1 cellular context compared by ENCODE assay signal in genomic region chr7:128373588-128373987, GRCh38.
TF ChIP-seq lines count a peak whose summit lies in the region.

No MANE protein-coding gene starts in this region.

TF ChIP-seq in K562, 482 proteins besides CTCF, POLR2A, EP300 and RAD21:
- TF ChIP-seq, protein P1, sequence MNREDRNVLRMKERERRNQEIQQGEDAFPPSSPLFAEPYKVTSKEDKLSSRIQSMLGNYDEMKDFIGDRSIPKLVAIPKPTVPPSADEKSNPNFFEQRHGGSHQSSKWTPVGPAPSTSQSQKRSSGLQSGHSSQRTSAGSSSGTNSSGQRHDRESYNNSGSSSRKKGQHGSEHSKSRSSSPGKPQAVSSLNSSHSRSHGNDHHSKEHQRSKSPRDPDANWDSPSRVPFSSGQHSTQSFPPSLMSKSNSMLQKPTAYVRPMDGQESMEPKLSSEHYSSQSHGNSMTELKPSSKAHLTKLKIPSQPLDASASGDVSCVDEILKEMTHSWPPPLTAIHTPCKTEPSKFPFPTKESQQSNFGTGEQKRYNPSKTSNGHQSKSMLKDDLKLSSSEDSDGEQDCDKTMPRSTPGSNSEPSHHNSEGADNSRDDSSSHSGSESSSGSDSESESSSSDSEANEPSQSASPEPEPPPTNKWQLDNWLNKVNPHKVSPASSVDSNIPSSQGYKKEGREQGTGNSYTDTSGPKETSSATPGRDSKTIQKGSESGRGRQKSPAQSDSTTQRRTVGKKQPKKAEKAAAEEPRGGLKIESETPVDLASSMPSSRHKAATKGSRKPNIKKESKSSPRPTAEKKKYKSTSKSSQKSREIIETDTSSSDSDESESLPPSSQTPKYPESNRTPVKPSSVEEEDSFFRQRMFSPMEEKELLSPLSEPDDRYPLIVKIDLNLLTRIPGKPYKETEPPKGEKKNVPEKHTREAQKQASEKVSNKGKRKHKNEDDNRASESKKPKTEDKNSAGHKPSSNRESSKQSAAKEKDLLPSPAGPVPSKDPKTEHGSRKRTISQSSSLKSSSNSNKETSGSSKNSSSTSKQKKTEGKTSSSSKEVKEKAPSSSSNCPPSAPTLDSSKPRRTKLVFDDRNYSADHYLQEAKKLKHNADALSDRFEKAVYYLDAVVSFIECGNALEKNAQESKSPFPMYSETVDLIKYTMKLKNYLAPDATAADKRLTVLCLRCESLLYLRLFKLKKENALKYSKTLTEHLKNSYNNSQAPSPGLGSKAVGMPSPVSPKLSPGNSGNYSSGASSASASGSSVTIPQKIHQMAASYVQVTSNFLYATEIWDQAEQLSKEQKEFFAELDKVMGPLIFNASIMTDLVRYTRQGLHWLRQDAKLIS (CRISPR knock-in tag; IDR thresholded peaks at IDR 0.05): no peak
- TF ChIP-seq MEIS2 (IDR thresholded peaks at IDR 0.05; ENCODE audit: partially characterized antibody) (peak; percentile 64), NFE2 (IDR thresholded peaks at IDR 0.05; ENCODE audit: low read depth) (0 out of 2 replicates have a peak, but pooled peaks have one; percentile 37), NR4A1 (CRISPR knock-in tag; IDR thresholded peaks at IDR 0.05) (no peak), NR4A1 (tag; IDR thresholded peaks at IDR 0.05) (no peak), RBFOX2 (IDR thresholded peaks at IDR 0.05; ENCODE audit: low read depth, low read length) (no peak), EP400 (IDR thresholded peaks at IDR 0.05) (no peak), KAT2B (IDR thresholded peaks at IDR 0.05; ENCODE audit: low read depth, low read length) (no peak), YY1 (IDR thresholded peaks at IDR 0.05; ENCODE audit: borderline replicate concordance in 1 of 3, control insufficient read depth in 1 of 3, extremely low read depth in 1 of 3, insufficient read depth in 3 of 3, insufficient read length in 1 of 3, insufficient replicate concordance in 2 of 3, low read depth in 1 of 3, low read length in 2 of 3) (peak in 1 of 3 experiments; percentile 42)
- TF ChIP-seq, protein P2, sequence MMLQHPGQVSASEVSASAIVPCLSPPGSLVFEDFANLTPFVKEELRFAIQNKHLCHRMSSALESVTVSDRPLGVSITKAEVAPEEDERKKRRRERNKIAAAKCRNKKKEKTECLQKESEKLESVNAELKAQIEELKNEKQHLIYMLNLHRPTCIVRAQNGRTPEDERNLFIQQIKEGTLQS (IDR thresholded peaks at IDR 0.05): peak; percentile 13; the same call in 1 of the 2 replicates
- TF ChIP-seq, protein P2 (CRISPR knock-in tag; conservative IDR thresholded peaks at IDR 0.05): no peak
- TF ChIP-seq, protein P3, sequence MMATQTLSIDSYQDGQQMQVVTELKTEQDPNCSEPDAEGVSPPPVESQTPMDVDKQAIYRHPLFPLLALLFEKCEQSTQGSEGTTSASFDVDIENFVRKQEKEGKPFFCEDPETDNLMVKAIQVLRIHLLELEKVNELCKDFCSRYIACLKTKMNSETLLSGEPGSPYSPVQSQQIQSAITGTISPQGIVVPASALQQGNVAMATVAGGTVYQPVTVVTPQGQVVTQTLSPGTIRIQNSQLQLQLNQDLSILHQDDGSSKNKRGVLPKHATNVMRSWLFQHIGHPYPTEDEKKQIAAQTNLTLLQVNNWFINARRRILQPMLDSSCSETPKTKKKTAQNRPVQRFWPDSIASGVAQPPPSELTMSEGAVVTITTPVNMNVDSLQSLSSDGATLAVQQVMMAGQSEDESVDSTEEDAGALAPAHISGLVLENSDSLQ (IDR thresholded peaks at IDR 0.05): peak; percentile 42; the same call in 1 of the 2 replicates
- TF ChIP-seq, protein P4, sequence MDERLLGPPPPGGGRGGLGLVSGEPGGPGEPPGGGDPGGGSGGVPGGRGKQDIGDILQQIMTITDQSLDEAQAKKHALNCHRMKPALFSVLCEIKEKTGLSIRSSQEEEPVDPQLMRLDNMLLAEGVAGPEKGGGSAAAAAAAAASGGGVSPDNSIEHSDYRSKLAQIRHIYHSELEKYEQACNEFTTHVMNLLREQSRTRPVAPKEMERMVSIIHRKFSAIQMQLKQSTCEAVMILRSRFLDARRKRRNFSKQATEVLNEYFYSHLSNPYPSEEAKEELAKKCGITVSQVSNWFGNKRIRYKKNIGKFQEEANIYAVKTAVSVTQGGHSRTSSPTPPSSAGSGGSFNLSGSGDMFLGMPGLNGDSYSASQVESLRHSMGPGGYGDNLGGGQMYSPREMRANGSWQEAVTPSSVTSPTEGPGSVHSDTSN (CRISPR knock-in tag; IDR thresholded peaks at IDR 0.05; ENCODE audit: low read depth): no peak
- TF ChIP-seq, protein P4 (tag; conservative IDR thresholded peaks at IDR 0.05; ENCODE audit: low read depth): peak; percentile 70
